In the genomic region with DNA sequence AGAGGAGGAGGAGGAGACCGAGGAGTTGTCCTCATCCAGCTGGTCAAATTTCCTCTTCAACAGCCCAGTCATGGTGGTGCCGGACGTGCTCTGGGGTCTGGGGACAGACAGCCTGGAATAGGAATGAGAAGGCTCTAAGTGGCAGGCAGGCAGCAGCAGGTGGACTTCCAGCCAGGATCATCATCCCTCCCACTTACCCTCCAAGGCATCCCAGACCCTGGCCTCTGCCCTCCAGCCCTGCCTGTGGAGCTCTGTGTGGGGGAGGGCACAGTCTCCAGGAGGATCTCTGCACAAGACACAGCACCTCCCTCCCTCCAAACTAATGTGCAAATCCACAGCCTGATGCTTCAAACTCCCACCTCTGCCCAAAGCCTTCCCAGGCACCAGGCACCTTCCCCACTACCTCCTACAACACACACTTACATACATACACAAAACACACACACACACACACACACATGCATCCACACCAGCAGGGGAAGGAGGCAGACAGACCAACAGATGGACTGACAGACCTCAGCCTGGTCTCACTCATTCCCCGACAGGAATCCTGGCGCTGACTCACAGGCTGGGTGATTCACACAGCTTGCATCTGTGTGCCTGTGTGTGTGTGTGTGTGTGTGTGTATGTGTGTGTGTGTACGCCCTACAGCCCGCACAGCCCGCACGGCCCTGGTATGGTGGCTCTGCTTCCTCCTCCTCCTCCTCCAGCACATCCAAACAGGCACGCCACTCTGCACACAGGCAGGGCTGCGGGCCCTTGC, we compare ENCODE assay signal across 9 cellular contexts. TPM values are rescaled to one million over a fixed set of nuclear protein-coding genes. Genes with fewer than 3 reads are reported as not detected.
DNase-seq lines count a peak whose midpoint lies in the region; ATAC-seq and TF ChIP-seq lines count a peak whose summit lies in the region.
"Had no signal": no experiment of that assay in that cellular context is flagged by ENCODE, and none has a peak within 500 bp of the region (broad histone marks: within the 10 kb centered on the region; RNA-seq: fewer than 3 reads in every experiment).

No MANE protein-coding gene starts in this region.

- no peaks in the 10 kb centered on the region for H3K9me3 Mint-ChIP-seq in activated CD4-positive, alpha-beta T cell treated with anti-CD3 and anti-CD28 coated beads for 36 hours (ENCODE audit: low read depth)

- peaks cover 94% of the 10 kb centered on the region for H3K36me3 Mint-ChIP-seq in activated CD4-positive, alpha-beta T cell treated with anti-CD3 and anti-CD28 coated beads for 36 hours (ENCODE audit: low read depth)

- H3K4me3 Mint-ChIP-seq in activated CD4-positive, alpha-beta T cell treated with anti-CD3 and anti-CD28 coated beads for 36 hours: peak overlapping the region; percentile 93

- DNase-seq in GM12864 (ENCODE audit: low read depth) (no peak), choroid plexus epithelial cell (ENCODE audit: low read depth) (peak; percentile 99), lower lobe of right lung (peak; percentile 81), GM10266 (ENCODE audit: extremely low spot score) (no peak), pons (ENCODE audit: low spot score) (no peak)
- DNase-seq in activated CD4-positive, alpha-beta T cell treated with anti-CD3 and anti-CD28 coated beads for 36 hours: peak; percentile 90
- DNase-seq in stimulated activated CD8-positive, alpha-beta memory T cell treated with anti-CD3 and anti-CD28 coated beads, Interleukin-12 subunit alpha, Interleukin-12 subunit beta, amount 100 ng/mL, for 24 hours (ENCODE audit: extremely low read depth): peak; percentile 47

- POLR2A ChIA-PET in activated CD4-positive, alpha-beta T cell treated with anti-CD3 and anti-CD28 coated beads for 36 hours (lab: Charles Lee): interaction anchor here (1.5 kb wide), 1 partner anchor 11 kb away, joined by 4 read pairs; no protein-coding TSS in a partner anchor

- H3K36me3 ChIP-seq in KOPT-K1 (ENCODE audit: insufficient read depth, low read length): peaks cover 35% of the 10 kb centered on the region
- peaks cover 49% of the 10 kb centered on the region for H3K36me3 ChIP-seq in lower lobe of right lung

- TF ChIP-seq CTCF in GM12864 (IDR thresholded peaks at IDR 0.05; ENCODE audit: low read depth, low read length, missing control alignments) (no peak), choroid plexus epithelial cell (conservative IDR thresholded peaks at IDR 0.05; ENCODE audit: low read depth, low read length) (peak; percentile 19), lower lobe of right lung (IDR thresholded peaks at IDR 0.05) (no peak), GM10266 (IDR thresholded peaks at IDR 0.05; ENCODE audit: control insufficient read depth, insufficient read depth, low read depth, missing control alignments) (no peak)

- H3K4me3 ChIP-seq in GM12864 (ENCODE audit: low read depth, low read length): peak overlapping the region; percentile 60
- H3K4me3 ChIP-seq in choroid plexus epithelial cell (ENCODE audit: low read depth, low read length): peak overlapping the region; percentile 25
- H3K4me3 ChIP-seq in lower lobe of right lung: peak overlapping the region; percentile 86

- peak; percentile 68 for ATAC-seq in activated CD4-positive, alpha-beta T cell treated with anti-CD3 and anti-CD28 coated beads for 36 hours
- ATAC-seq in lower lobe of right lung: peak; percentile 35 to 63

- H3K4me1 ChIP-seq in lower lobe of right lung: peaks cover 88% of the 10 kb centered on the region

- CTCF ChIA-PET in activated CD4-positive, alpha-beta T cell treated with anti-CD3 and anti-CD28 coated beads for 36 hours (lab: Charles Lee): interaction anchor here (0.6 to 2.9 kb wide), 7 partner anchors 13 to 144 kb away, joined by 3 to 10 read pairs (median 4); no protein-coding TSS in a partner anchor

- H3K27me3 ChIP-seq in lower lobe of right lung (ENCODE audit: low read depth): no peaks in the 10 kb centered on the region

- H3K4me1 Mint-ChIP-seq in activated CD4-positive, alpha-beta T cell treated with anti-CD3 and anti-CD28 coated beads for 36 hours: peaks cover 68% of the 10 kb centered on the region

- no peaks in the 10 kb centered on the region for H3K9me3 ChIP-seq in KOPT-K1 (ENCODE audit: insufficient read depth, low read length, poor library complexity, severe bottlenecking)
- H3K9me3 ChIP-seq in lower lobe of right lung: no peaks in the 10 kb centered on the region

- intact Hi-C loops in activated CD4-positive, alpha-beta T cell treated with anti-CD3 and anti-CD28 coated beads for 36 hours (cut with DNase I, micrococcal nuclease): no loop called here
- intact Hi-C loops in lower lobe of right lung (cut with DNase I): no loop called here

- H3K27me3 Mint-ChIP-seq in activated CD4-positive, alpha-beta T cell treated with anti-CD3 and anti-CD28 coated beads for 36 hours: no peaks in the 10 kb centered on the region

- H3K27ac ChIP-seq in KOPT-K1 (ENCODE audit: low read depth, low read length, poor library complexity, severe bottlenecking): peak overlapping the region; percentile 86
- H3K27ac ChIP-seq in lower lobe of right lung: peak overlapping the region; percentile 99

- H3K27ac Mint-ChIP-seq in activated CD4-positive, alpha-beta T cell treated with anti-CD3 and anti-CD28 coated beads for 36 hours: peak overlapping the region; percentile 95

RNA-seq across cellular contexts. Expression of a gene that starts 6.6 kb away (rescaled TPM):
- 10 to 100 TPM; 68.3 to 78.5 TPM for total RNA-seq in activated CD4-positive, alpha-beta T cell treated with anti-CD3 and anti-CD28 coated beads for 36 hours
- total RNA-seq in lower lobe of right lung: 55.1 TPM

RNA-seq across cellular contexts. Expression of a gene that starts 39.3 kb away (rescaled TPM):
- 1 to 10 TPM; 1.8 to 2.3 TPM for total RNA-seq in activated CD4-positive, alpha-beta T cell treated with anti-CD3 and anti-CD28 coated beads for 36 hours
- 18.8 TPM for total RNA-seq in lower lobe of right lung

RNA-seq across cellular contexts. Expression of a gene that starts 39.4 kb away (rescaled TPM):
- 10 to 100 TPM; 23.0 to 23.8 TPM for total RNA-seq in activated CD4-positive, alpha-beta T cell treated with anti-CD3 and anti-CD28 coated beads for 36 hours
- total RNA-seq in lower lobe of right lung: 81.6 TPM

RNA-seq across cellular contexts. Expression of a gene that starts 45.6 kb away (rescaled TPM):
- 1 to 10 TPM; 1.4 to 2.2 TPM for total RNA-seq in activated CD4-positive, alpha-beta T cell treated with anti-CD3 and anti-CD28 coated beads for 36 hours
- not detected for total RNA-seq in lower lobe of right lung
- total RNA-seq: subcutaneous adipose tissue had no signal

Comparison
In these comparisons a context has a peak if more than half of its experiments do, and no peak if none do; other contexts are left out.
1. DNase-seq: peak in activated CD4-positive, alpha-beta T cell treated with anti-CD3 and anti-CD28 coated beads for 36 hours (single experiment), choroid plexus epithelial cell (single experiment), lower lobe of right lung (single experiment) and stimulated activated CD8-positive, alpha-beta memory T cell treated with anti-CD3 and anti-CD28 coated beads, Interleukin-12 subunit alpha, Interleukin-12 subunit beta, amount 100 ng/mL, for 24 hours (single experiment); none in GM12864 (single experiment), GM10266 (single experiment) and pons (single experiment).
2. H3K4me3 ChIP-seq: peak in every context shown above with its lines; median percentile 86 in lower lobe of right lung; 60 in GM12864; 25 in choroid plexus epithelial cell.